ENCODE assay signal across 13 cellular contexts in the genomic region with DNA sequence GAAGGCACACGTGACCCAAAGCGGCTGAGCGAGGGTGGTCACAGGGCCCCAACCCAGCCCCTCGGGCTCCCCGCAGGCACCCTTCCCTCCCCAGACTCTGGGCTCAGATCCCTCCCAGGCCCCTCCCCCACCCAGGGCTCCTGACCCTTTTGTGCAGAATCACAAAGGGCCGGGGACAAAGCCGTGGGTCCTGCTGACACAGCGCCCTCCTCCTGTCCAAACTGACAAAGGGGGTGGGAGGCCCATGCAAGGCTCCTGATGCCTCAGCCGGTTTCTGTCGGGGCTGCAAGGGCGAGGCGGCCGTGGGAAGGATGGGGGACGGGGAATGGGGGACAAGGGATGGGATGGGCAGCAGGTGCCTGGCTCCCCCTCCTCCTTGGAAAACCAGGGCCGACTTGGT.
"Had no signal": no experiment of that assay in that cellular context is flagged by ENCODE, and none has a peak within 500 bp of the region (broad histone marks: within the 10 kb centered on the region; RNA-seq: fewer than 3 reads in every experiment).

No MANE protein-coding gene starts in this region.

- DNase-seq: activated CD4-positive, alpha-beta T cell treated with anti-CD3 and anti-CD28 coated beads, Interleukin-2, amount 50 U/mL, for 48 hours; activated naive CD4-positive, alpha-beta T cell treated with Interleukin-2 at 50 U/mL for 16 hours; kidney glomerular epithelial cell; sigmoid colon; spleen; T1000; trophoblast cell had no signal

- H3K4me3 ChIP-seq: ascending aorta, breast epithelium, gastroesophageal sphincter, sigmoid colon, spleen, suprapubic skin had no signal

- H3K27me3 ChIP-seq: ascending aorta, breast epithelium, gastroesophageal sphincter, sigmoid colon, spleen, suprapubic skin had no signal

- H3K27ac ChIP-seq: ascending aorta, gastroesophageal sphincter, sigmoid colon, spleen, suprapubic skin, VCaP had no signal

- H3K4me1 ChIP-seq: breast epithelium had no signal

- H3K36me3 ChIP-seq: breast epithelium had no signal

- ATAC-seq: activated T-helper 17 cell treated with anti-CD3 and anti-CD28 coated beads, Interleukin-2, amount 50 U/mL, for 72 hours; gastroesophageal sphincter had no signal

- H3K9me3 ChIP-seq: ascending aorta, breast epithelium, gastroesophageal sphincter, sigmoid colon, spleen, suprapubic skin had no signal
